Comparison of ENCODE assay signal across 12 cellular contexts in genomic region chr12:132427999-132428871, GRCh38.
DNase-seq lines count a peak whose midpoint lies in the region; ATAC-seq and TF ChIP-seq lines count a peak whose summit lies in the region.
"Had no signal": no experiment of that assay in that cellular context is flagged by ENCODE, and none has a peak within 500 bp of the region (broad histone marks: within the 10 kb centered on the region; RNA-seq: fewer than 3 reads in every experiment).

No MANE protein-coding gene starts in this region.

- no peak overlapping the region for H3K4me3 ChIP-seq in hepatocyte
- no peak overlapping the region for H3K4me3 ChIP-seq in skin epidermis
- H3K4me3 ChIP-seq in psoas muscle: no peak overlapping the region
- H3K4me3 ChIP-seq: lower lobe of right lung, right lobe of liver, SJCRH30, tibial nerve had no signal

- H3K4me2 ChIP-seq in hepatocyte: peak overlapping the region; percentile 67

- peak; percentile 26 for DNase-seq in NCI-H146 (lab: John Stamatoyannopoulos, UW)
- DNase-seq in NCI-H146 treated with DMSO at 0.1 percent for 48 hours (lab: John Stamatoyannopoulos, UW; ENCODE audit: unreplicated experiment): no peak
- peak; percentile 86 for DNase-seq in NCI-H82 treated with DMSO at 0.1 percent for 48 hours (lab: John Stamatoyannopoulos, UW; ENCODE audit: unreplicated experiment)
- peak; percentile 67 for DNase-seq in hepatocyte (ENCODE audit: low spot score)
- DNase-seq in effector CD8-positive, alpha-beta T cell (lab: John Stamatoyannopoulos, UW): no peak
- no peak for DNase-seq in psoas muscle
- DNase-seq: lower lobe of right lung, right lobe of liver had no signal

- H3K9me2 ChIP-seq in hepatocyte (replicated peaks; ENCODE audit: insufficient read depth): no peaks in the 10 kb centered on the region

- 64% methylated on average over 36 of the region's 38 CpGs for WGBS in hepatocyte (ENCODE audit: low lambda C conversion rate, missing lambda C conversion rate)
- 79 to 85% (median 82%) methylated on average over 38 of the region's 38 CpGs for WGBS in psoas muscle, 3 donors

- intact Hi-C loops in psoas muscle (cut with DNase I): no loop called here

- no peaks in the 10 kb centered on the region for H3K79me2 ChIP-seq in hepatocyte

- no peak for TF ChIP-seq CTCF in hepatocyte (IDR thresholded peaks at IDR 0.05; ENCODE audit: poor library complexity)
- TF ChIP-seq CTCF in psoas muscle (IDR thresholded peaks at IDR 0.05): no peak

- H3K36me3 ChIP-seq in hepatocyte (replicated peaks; ENCODE audit: insufficient read depth, low read depth) (no peaks in the 10 kb centered on the region), psoas muscle (ENCODE audit: insufficient read depth in 1 of 2, low read depth in 1 of 2) (no peaks in the 10 kb centered on the region)
- H3K36me3 ChIP-seq: lower lobe of right lung, right lobe of liver, SJCRH30, tibial nerve had no signal

- H4K20me1 ChIP-seq in hepatocyte (ENCODE audit: insufficient read depth, poor library complexity, severe bottlenecking): no peaks in the 10 kb centered on the region

- H3K9me3 ChIP-seq in hepatocyte (ENCODE audit: low read depth): no peaks in the 10 kb centered on the region
- no peaks in the 10 kb centered on the region for H3K9me3 ChIP-seq in psoas muscle
- H3K9me3 ChIP-seq: lower lobe of right lung, right lobe of liver, SJCRH30 had no signal

- H2AFZ ChIP-seq in hepatocyte: no peak overlapping the region

- peaks cover 16% of the 10 kb centered on the region for H3K27me3 ChIP-seq in hepatocyte
- H3K27me3 ChIP-seq in psoas muscle (ENCODE audit: insufficient read depth in 3 of 3, low read length in 2 of 3): peaks cover 0 to 87% (median 42%) of the 10 kb centered on the region in 3 donors
- H3K27me3 ChIP-seq: right lobe of liver, SJCRH30 had no signal

- H3K27ac ChIP-seq in hepatocyte (peak overlapping the region; percentile 44), skin epidermis (peak overlapping the region in 11 of 21 experiments; percentile 7 to 79 (median 50)), psoas muscle (no peak overlapping the region)
- H3K27ac ChIP-seq: lower lobe of right lung, right lobe of liver, SJCRH30, tibial nerve had no signal

- no peak for ATAC-seq in GM19324 (IDR thresholded peaks at IDR 0.05; ENCODE audit: low FRiP score, unreplicated experiment)
- ATAC-seq in psoas muscle: no peak

- H3K4me1 ChIP-seq in hepatocyte (ENCODE audit: insufficient read depth): peaks cover 50% of the 10 kb centered on the region
- no peaks in the 10 kb centered on the region for H3K4me1 ChIP-seq in psoas muscle
- H3K4me1 ChIP-seq: right lobe of liver had no signal

Comparison
In these comparisons a context has a peak if more than half of its experiments do, and no peak if none do; other contexts are left out.
1. DNase-seq: peak in NCI-H146 (single experiment), NCI-H82 treated with DMSO at 0.1 percent for 48 hours (single experiment) and hepatocyte (single experiment); none in NCI-H146 treated with DMSO at 0.1 percent for 48 hours (single experiment), effector CD8-positive, alpha-beta T cell (single experiment) and psoas muscle (0 of 2).